In the genomic region with DNA sequence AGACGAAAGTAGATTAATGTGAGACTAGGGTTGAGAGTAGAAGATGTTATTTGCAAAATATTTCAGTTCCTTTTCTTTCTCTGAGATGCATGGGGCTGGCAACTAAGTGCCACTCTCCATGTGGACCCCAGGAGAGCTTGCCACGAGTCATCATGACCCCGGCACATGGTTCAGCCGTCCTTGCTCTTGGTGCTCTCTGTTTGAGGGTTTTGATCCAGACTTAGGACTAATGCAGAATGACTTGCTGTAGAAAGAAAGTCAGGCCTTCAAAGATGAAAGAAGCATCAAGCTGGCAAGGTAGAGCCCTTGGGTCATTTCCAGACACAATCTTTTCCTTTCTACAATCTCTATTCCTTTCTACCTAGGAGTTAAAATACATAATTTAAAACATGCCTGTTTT, we compare ENCODE assay signal across 22 cellular contexts.
"Had no signal": no experiment of that assay in that cellular context is flagged by ENCODE, and none has a peak within 500 bp of the region (broad histone marks: within the 10 kb centered on the region; RNA-seq: fewer than 3 reads in every experiment).

No MANE protein-coding gene starts in this region.

- H3K27me3 ChIP-seq: hepatocyte, spleen, uterus had no signal

- H3K79me2 ChIP-seq: hepatocyte had no signal

- FAIRE-seq: colon had no signal

- ATAC-seq: foreskin keratinocyte; left colon; left ventricle myocardium superior; sciatic nerve; stimulated activated memory B cell treated with anti-CD40 and anti-IgM and Interleukin-4, amounts not matched to agents 10 μg/mL and 1 μg/mL and 100 μg/mL, for 72 hours; stimulated activated naive CD8-positive, alpha-beta T cell treated with anti-CD3 and anti-CD28 coated beads, Interleukin-15, amount 100 ng/mL, for 72 hours had no signal

- H3K4me3 ChIP-seq: hepatocyte, lung, spleen, uterus had no signal

- H3K4me1 ChIP-seq: foreskin keratinocyte, spleen, uterus had no signal

- H3K4me2 ChIP-seq: hepatocyte had no signal

- H2AFZ ChIP-seq: hepatocyte had no signal

- DNase-seq: erythroblast; foreskin keratinocyte; head of caudate nucleus; kidney; left colon; left ventricle myocardium superior; mesenchymal stem cell; midbrain; naive B cell; occipital lobe; retina; spleen; stimulated activated CD4-positive, alpha-beta T cell treated with anti-CD3 and anti-CD28 coated beads, Interleukin-15, amount 100 ng/mL, for 24 hours; stimulated activated CD4-positive, alpha-beta T cell treated with anti-CD3 and anti-CD28 coated beads, Interleukin-1b, Interleukin-23, amount 100 ng/mL, for 48 hours; stimulated activated CD4-positive, alpha-beta T cell treated with anti-CD3 and anti-CD28 coated beads, Interleukin-4, amount 100 ng/mL, for 24 hours; stimulated activated naive CD8-positive, alpha-beta T cell treated with anti-CD3 and anti-CD28 coated beads, Interleukin-15, amount 100 ng/mL, for 72 hours; uterus had no signal

- H3K27ac ChIP-seq: foreskin keratinocyte, hepatocyte, spleen, uterus had no signal

- H3K36me3 ChIP-seq: spleen, uterus had no signal

- H3K9me3 ChIP-seq: spleen, uterus had no signal
